ENCODE assay signal across 16 cellular contexts in the genomic region with DNA sequence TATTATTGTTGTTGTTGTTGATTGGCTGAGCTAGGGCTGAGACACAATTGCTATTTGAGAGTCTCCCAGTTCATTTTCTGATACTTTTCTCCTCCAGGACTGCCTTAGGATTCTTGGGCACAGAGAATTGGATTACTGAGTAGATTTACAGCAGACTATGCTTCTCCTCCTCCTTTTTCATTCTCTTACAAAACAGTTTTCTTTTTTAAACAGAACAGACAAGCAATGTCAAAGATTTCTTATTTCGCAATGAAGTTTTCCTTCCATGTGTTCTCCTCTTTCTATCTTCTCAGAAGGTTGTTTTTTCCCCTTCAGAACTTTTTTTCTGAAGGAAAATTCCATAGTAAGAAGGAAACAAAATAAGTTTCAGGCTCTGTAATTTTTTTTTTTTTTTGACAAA. TPM values are rescaled to one million over a fixed set of nuclear protein-coding genes. Genes with fewer than 3 reads are reported as not detected.
A peak's percentile ranks its signal among the peaks of the same experiment; 100 is the strongest.
DNase-seq lines count a peak whose midpoint lies in the region; ATAC-seq and TF ChIP-seq lines count a peak whose summit lies in the region.
"Had no signal": no experiment of that assay in that cellular context is flagged by ENCODE, and none has a peak within 500 bp of the region (broad histone marks: within the 10 kb centered on the region; RNA-seq: fewer than 3 reads in every experiment).

No MANE protein-coding gene starts in this region.

- WGBS in heart left ventricle, 4 donors = 85 to 98% (median 94%) methylated on average over 1 of the region's 1 CpG
- WGBS in mesendoderm (ENCODE audit: extremely low coverage, insufficient coverage, low lambda C conversion rate) = no CpG with 5 or more reads among the region's 1 CpG

- H3K4me2 ChIP-seq in mesendoderm (ENCODE audit: low read length) = no peak overlapping the region

- peak overlapping the region in 2 of 12 donors; percentile 5 to 11 for H3K27ac ChIP-seq in heart left ventricle
- H3K27ac ChIP-seq in mesendoderm (ENCODE audit: low read depth, low read length) = no peak overlapping the region

- H3K18ac ChIP-seq in mesendoderm (ENCODE audit: low read length) = no peak overlapping the region

- ATAC-seq in left cardiac atrium (peak; percentile 35 to 45), heart left ventricle (no peak), omental fat pad (ENCODE audit: low FRiP score) (peak; percentile 56)

- H3K27me3 ChIP-seq in heart left ventricle = no peaks in the 10 kb centered on the region
- no peaks in the 10 kb centered on the region for H3K27me3 ChIP-seq in mesendoderm (ENCODE audit: insufficient read depth, low read length, poor library complexity)

- H2BK120ac ChIP-seq in mesendoderm (ENCODE audit: low read depth, low read length) = no peak overlapping the region

- TF ChIP-seq POLR2A in heart left ventricle (IDR thresholded peaks at IDR 0.05) = no peak

- H4K8ac ChIP-seq in mesendoderm (ENCODE audit: low read depth, low read length) = no peak overlapping the region

- H2BK15ac ChIP-seq in mesendoderm (replicated peaks; ENCODE audit: low read depth) = no peak overlapping the region

- H3K79me1 ChIP-seq in mesendoderm (ENCODE audit: low read length) = no peaks in the 10 kb centered on the region

- no peak overlapping the region for H3K23ac ChIP-seq in mesendoderm (ENCODE audit: low read length)

- no peak overlapping the region for H2BK5ac ChIP-seq in mesendoderm (ENCODE audit: low read length)

- no peak overlapping the region for H2AK5ac ChIP-seq in mesendoderm (ENCODE audit: low read length)

- no peak overlapping the region for H3K4ac ChIP-seq in mesendoderm (ENCODE audit: low read depth, low read length)

- H3K4me1 ChIP-seq in heart left ventricle (peaks cover 0 to 6% (median 0%) of the 10 kb centered on the region in 12 donors), mesendoderm (ENCODE audit: control insufficient read depth, low read depth, low read length) (peaks cover 2% of the 10 kb centered on the region)

- H3K79me2 ChIP-seq in mesendoderm (ENCODE audit: control insufficient read depth, insufficient read depth, low read length) = no peaks in the 10 kb centered on the region

- no peak overlapping the region for H3K9ac ChIP-seq in mesendoderm (ENCODE audit: low read length)

- H3K56ac ChIP-seq in mesendoderm (ENCODE audit: low read length) = no peak overlapping the region

- TF ChIP-seq CTCF in heart left ventricle (IDR thresholded peaks at IDR 0.05) (no peak), fibroblast of pulmonary artery (IDR thresholded peaks at IDR 0.05; ENCODE audit: low read length, missing control alignments) (no peak), omental fat pad (IDR thresholded peaks at IDR 0.05) (no peak), GM20000 (IDR thresholded peaks at IDR 0.05; ENCODE audit: extremely low read depth, missing control alignments) (no peak)

- no peak for DNase-seq in left cardiac atrium
- no peak for DNase-seq in heart left ventricle
- DNase-seq in fibroblast of pulmonary artery (ENCODE audit: low read depth) = peak; percentile 47
- no peak for DNase-seq in omental fat pad (ENCODE audit: low spot score)
- no peak for DNase-seq in OCI-M1 (lab: John Stamatoyannopoulos, UW)
- no peak for DNase-seq in GM20000 (ENCODE audit: low spot score)
- no peak for DNase-seq in NCI-H2196 (lab: John Stamatoyannopoulos, UW; ENCODE audit: unreplicated experiment)
- DNase-seq in mesendoderm = no peak
- DNase-seq: Calu3, HCEC 1CT, NCI-H1048, NCI-H69, PC-9 had no signal

- no peak overlapping the region for H3K4me3 ChIP-seq in heart left ventricle
- no peak overlapping the region for H3K4me3 ChIP-seq in fibroblast of pulmonary artery (replicated peaks; ENCODE audit: low read depth, low read length)
- H3K4me3 ChIP-seq in mesendoderm (ENCODE audit: low read length) = no peak overlapping the region
- H3K4me3 ChIP-seq: PC-9 had no signal

- intact Hi-C loops in left cardiac atrium (cut with DNase I) (no loop called here), heart left ventricle (cut with DNase I) (no loop called here)

- H3K9me3 ChIP-seq in heart left ventricle = no peaks in the 10 kb centered on the region

- no peak overlapping the region for H4K5ac ChIP-seq in mesendoderm (ENCODE audit: low read length)

- H3K36me3 ChIP-seq in heart left ventricle (no peaks in the 10 kb centered on the region), mesendoderm (ENCODE audit: control insufficient read depth, insufficient read depth, low read length) (no peaks in the 10 kb centered on the region)

RNA-seq across cellular contexts. Expression of a gene that starts 19.8 kb away (rescaled TPM):
- 100 to 1,000 TPM; 434 to 484 TPM for total RNA-seq in left cardiac atrium
- total RNA-seq in heart left ventricle = 100 to 1,000 TPM; 121 to 629 (median 187) TPM
- polyA plus RNA-seq in heart left ventricle = 100 to 1,000 TPM; 112 to 137 TPM
- 1,000 to 10,000 TPM in 1 of 4 donors, 100 to 1,000 TPM in 3; 561 to 1,580 (median 897) TPM for total RNA-seq in omental fat pad
- 8.8 TPM for polyA plus RNA-seq in mesendoderm (2013, experiment 1 of 2)
- 9.2 TPM for polyA plus RNA-seq in mesendoderm (2013, experiment 2 of 2)
- total RNA-seq: G401, HT-29 had no signal
- polyA plus RNA-seq: CD14-positive monocyte had no signal

Comparison
In these comparisons a context has a peak if more than half of its experiments do, and no peak if none do; other contexts are left out.
1. ATAC-seq: peak in left cardiac atrium (2 of 2) and omental fat pad (single experiment); none in heart left ventricle (0 of 4).